In genomic region chr1:32361674-32362473, GRCh38 we compare ENCODE assay signal across 8 cellular contexts. TPM values are rescaled to one million over a fixed set of nuclear protein-coding genes. Genes with fewer than 3 reads are reported as not detected.
DNase-seq lines count a peak whose midpoint lies in the region; ATAC-seq and TF ChIP-seq lines count a peak whose summit lies in the region.

No MANE protein-coding gene starts in this region.

- no peak overlapping the region for H2BK5ac ChIP-seq in mesenchymal stem cell (ENCODE audit: low read depth, low read length, poor library complexity, severe bottlenecking)

- peaks cover 9% of the 10 kb centered on the region for H3K27me3 Mint-ChIP-seq in T-helper 2 cell treated with Interferon-gamma antibody and Interleukin-4, amounts not matched to agents 5 μg/mL and 100 μg/mL, for 36 hours (ENCODE audit: low read depth)

- DNase-seq in GM10266 (ENCODE audit: extremely low spot score) (peak; percentile 59), epidermal melanocyte (ENCODE audit: insufficient read length, low spot score) (peak; percentile 34), mesenchymal stem cell (peak; percentile 42), NCI-H187 treated with DMSO at 0.1 percent for 48 hours (lab: John Stamatoyannopoulos, UW) (no peak), NCI-H345 (lab: John Stamatoyannopoulos, UW) (no peak)
- no peak for DNase-seq in T-helper 2 cell treated with Interferon-gamma antibody and Interleukin-4, amounts not matched to agents 5 μg/mL and 100 μg/mL, for 36 hours (ENCODE audit: low spot score)

- peak overlapping the region in 1 of 2 experiments; percentile 37 for H3K18ac ChIP-seq in mesenchymal stem cell (ENCODE audit: low read depth in 1 of 2, low read length in 2 of 2)

- no peak overlapping the region for H3K14ac ChIP-seq in mesenchymal stem cell (ENCODE audit: low read length in 2 of 2)

- peaks cover 16% of the 10 kb centered on the region for H3K4me1 Mint-ChIP-seq in T-helper 2 cell treated with Interferon-gamma antibody and Interleukin-4, amounts not matched to agents 5 μg/mL and 100 μg/mL, for 36 hours (ENCODE audit: low read depth)

- H3K4me1 ChIP-seq in mesenchymal stem cell (ENCODE audit: control insufficient read depth, insufficient read depth, low read depth, low read length) (peaks cover 18% of the 10 kb centered on the region), subcutaneous abdominal adipose tissue (ENCODE audit: control insufficient read depth in 5 of 5, insufficient read depth in 5 of 5, low read length in 5 of 5) (peaks cover 5 to 28% (median 21%) of the 10 kb centered on the region in 5 donors)

- H3K36me3 Mint-ChIP-seq in T-helper 2 cell treated with Interferon-gamma antibody and Interleukin-4, amounts not matched to agents 5 μg/mL and 100 μg/mL, for 36 hours (ENCODE audit: low read depth), result peaks cover 23% of the 10 kb centered on the region

- peak overlapping the region; percentile 74 for H2BK120ac ChIP-seq in mesenchymal stem cell (ENCODE audit: low read depth, low read length)

- H3K4me3 ChIP-seq in mesenchymal stem cell (ENCODE audit: insufficient read depth in 1 of 2, low read depth in 1 of 2, low read length in 2 of 2), result peak overlapping the region; percentile 39 to 58
- peak overlapping the region; percentile 27 to 57 (median 45) for H3K4me3 ChIP-seq in subcutaneous abdominal adipose tissue (ENCODE audit: low read depth in 1 of 5, low read length in 5 of 5)

- H2BK15ac ChIP-seq in mesenchymal stem cell (ENCODE audit: low read depth, poor library complexity, severe bottlenecking), result peak overlapping the region; percentile 64

- peak overlapping the region; percentile 82 for H4K8ac ChIP-seq in mesenchymal stem cell (ENCODE audit: low read length)

- no peaks in the 10 kb centered on the region for H3K9me3 Mint-ChIP-seq in T-helper 2 cell treated with Interferon-gamma antibody and Interleukin-4, amounts not matched to agents 5 μg/mL and 100 μg/mL, for 36 hours

- no peak overlapping the region for H2AFZ ChIP-seq in mesenchymal stem cell (ENCODE audit: low read depth, low read length)

- H3K27ac Mint-ChIP-seq in T-helper 2 cell treated with Interferon-gamma antibody and Interleukin-4, amounts not matched to agents 5 μg/mL and 100 μg/mL, for 36 hours, result no peak overlapping the region

- H3K27me3 ChIP-seq in mesenchymal stem cell (ENCODE audit: control insufficient read depth in 1 of 2, insufficient read depth in 1 of 2, low read length in 2 of 2), result no peaks in the 10 kb centered on the region
- H3K27me3 ChIP-seq in subcutaneous abdominal adipose tissue (ENCODE audit: control insufficient read depth in 5 of 5, insufficient read depth in 4 of 5, low read length in 5 of 5), result no peaks in the 10 kb centered on the region

- peak overlapping the region; percentile 68 for H4K91ac ChIP-seq in mesenchymal stem cell (ENCODE audit: low read length)

- H3K9ac ChIP-seq in mesenchymal stem cell (ENCODE audit: low read length), result peak overlapping the region; percentile 76
- H3K9ac ChIP-seq in subcutaneous abdominal adipose tissue (ENCODE audit: low read length in 5 of 5), result peak overlapping the region in 3 of 5 donors; percentile 42 to 60 (median 53)

- H3K79me1 ChIP-seq in mesenchymal stem cell (replicated peaks; ENCODE audit: low read length, poor library complexity, severe bottlenecking), result peaks cover 6% of the 10 kb centered on the region

- H3K4ac ChIP-seq in mesenchymal stem cell (ENCODE audit: low read depth in 1 of 2, low read length in 2 of 2), result peak overlapping the region in 1 of 2 experiments; percentile 88

- no peak overlapping the region for H2BK12ac ChIP-seq in mesenchymal stem cell (ENCODE audit: low read length in 2 of 2)

- H3K9me3 ChIP-seq in mesenchymal stem cell (ENCODE audit: control insufficient read depth, low read length) (no peaks in the 10 kb centered on the region), subcutaneous abdominal adipose tissue (ENCODE audit: control insufficient read depth in 5 of 5, low read length in 5 of 5) (no peaks in the 10 kb centered on the region)

- H3K4me2 ChIP-seq in mesenchymal stem cell (ENCODE audit: low read length, poor library complexity, severe bottlenecking), result peak overlapping the region; percentile 78

- peak overlapping the region in 1 of 2 experiments; percentile 22 for H3K23ac ChIP-seq in mesenchymal stem cell (ENCODE audit: low read length in 2 of 2)

- H3K36me3 ChIP-seq in mesenchymal stem cell (ENCODE audit: control insufficient read depth in 1 of 2, insufficient read depth in 2 of 2, low read depth in 1 of 2, low read length in 2 of 2), result peaks cover 51 to 52% of the 10 kb centered on the region in 2 experiments
- H3K36me3 ChIP-seq in subcutaneous abdominal adipose tissue (ENCODE audit: control insufficient read depth in 5 of 5, insufficient read depth in 5 of 5, low read length in 5 of 5), result peaks cover 0 to 37% (median 27%) of the 10 kb centered on the region in 5 donors

- 6% methylated on average over 62 of the region's 91 CpGs for WGBS in mesenchymal stem cell

- peak; percentile 4 for TF ChIP-seq CTCF in GM10266 (IDR thresholded peaks at IDR 0.05; ENCODE audit: control insufficient read depth, insufficient read depth, low read depth, missing control alignments)

- no peak for ATAC-seq in HG03457 (IDR thresholded peaks at IDR 0.05; ENCODE audit: unreplicated experiment)

- no peak overlapping the region for H2AK5ac ChIP-seq in mesenchymal stem cell (ENCODE audit: low read length, severe bottlenecking)

- H3K4me3 Mint-ChIP-seq in T-helper 2 cell treated with Interferon-gamma antibody and Interleukin-4, amounts not matched to agents 5 μg/mL and 100 μg/mL, for 36 hours, result peak overlapping the region; percentile 1

- no peak overlapping the region for H3K27ac ChIP-seq in mesenchymal stem cell (ENCODE audit: low read length, poor library complexity, severe bottlenecking)
- H3K27ac ChIP-seq in subcutaneous abdominal adipose tissue (ENCODE audit: low read depth, low read length), result no peak overlapping the region

RNA-seq across cellular contexts. Expression of gene FAM229A, which starts 0.4 kb away (rescaled TPM):
- 3.5 TPM for polyA plus RNA-seq in mesenchymal stem cell (2013, experiment 1 of 2)
- 2.7 TPM for polyA plus RNA-seq in mesenchymal stem cell (2013, experiment 2 of 2)

RNA-seq across cellular contexts. Expression of gene TSSK3, which starts 0.5 kb away (rescaled TPM):
- 0.86 TPM for polyA plus RNA-seq in mesenchymal stem cell (2013, experiment 1 of 2)
- 0.52 TPM for polyA plus RNA-seq in mesenchymal stem cell (2013, experiment 2 of 2)

RNA-seq across cellular contexts. Expression of gene MARCKSL1, which starts 25.8 kb away (rescaled TPM):
- polyA plus RNA-seq in mesenchymal stem cell (2013, experiment 1 of 2), result 391 TPM
- 395 TPM for polyA plus RNA-seq in mesenchymal stem cell (2013, experiment 2 of 2)

RNA-seq across cellular contexts. Expression of gene BSDC1, which starts 32.4 kb away (rescaled TPM):
- polyA plus RNA-seq in mesenchymal stem cell (2013, experiment 1 of 2), result 35.1 TPM
- 33.7 TPM for polyA plus RNA-seq in mesenchymal stem cell (2013, experiment 2 of 2)

Comparison
In these comparisons a context has a peak if more than half of its experiments do, and no peak if none do; other contexts are left out.
1. DNase-seq: peak in GM10266 (single experiment), epidermal melanocyte (single experiment) and mesenchymal stem cell (single experiment); none in T-helper 2 cell treated with Interferon-gamma antibody and Interleukin-4, amounts not matched to agents 5 μg/mL and 100 μg/mL, for 36 hours (single experiment), NCI-H187 treated with DMSO at 0.1 percent for 48 hours (single experiment) and NCI-H345 (single experiment).